ENCODE assay signal across 10 cellular contexts in the genomic region with DNA sequence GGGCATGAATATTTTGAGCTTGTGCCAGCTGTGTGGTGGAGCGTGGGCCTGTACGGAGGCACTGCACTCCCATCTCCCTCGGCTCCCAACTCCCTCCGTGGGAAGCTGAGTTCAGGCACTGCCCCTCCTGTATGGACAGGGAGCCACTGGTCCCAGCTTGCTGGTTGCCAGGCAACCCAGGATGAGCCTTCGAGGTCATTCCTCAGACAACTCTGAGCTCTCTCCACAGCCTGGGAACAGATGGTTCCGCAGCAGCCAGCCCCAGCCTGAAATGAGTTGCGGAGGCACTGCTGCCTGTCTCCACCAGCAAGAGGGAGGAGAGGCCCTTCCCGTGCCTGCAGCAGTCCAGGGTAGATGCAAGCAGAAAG. TPM values are rescaled to one million over a fixed set of nuclear protein-coding genes. Genes with fewer than 3 reads are reported as not detected.
DNase-seq lines count a peak whose midpoint lies in the region; ATAC-seq, FAIRE-seq and TF ChIP-seq lines count a peak whose summit lies in the region.
"Had no signal": no experiment of that assay in that cellular context is flagged by ENCODE, and none has a peak within 500 bp of the region (broad histone marks: within the 10 kb centered on the region; RNA-seq: fewer than 3 reads in every experiment).

No MANE protein-coding gene starts in this region.

- H3K27ac ChIP-seq in cardiac muscle cell (no peak overlapping the region), body of pancreas (no peak overlapping the region), keratinocyte (ENCODE audit: control insufficient read depth, insufficient read depth, low read length) (no peak overlapping the region), aorta (ENCODE audit: low read depth in 1 of 2, low read length in 2 of 2) (no peak overlapping the region)

- TF ChIP-seq CTCF in cardiac muscle cell (IDR thresholded peaks at IDR 0.05; ENCODE audit: low read depth, low read length) = no peak
- no peak for TF ChIP-seq CTCF in body of pancreas (IDR thresholded peaks at IDR 0.05)
- TF ChIP-seq CTCF in keratinocyte (optimal IDR thresholded peaks at IDR 0.05 in 1 of 3, IDR thresholded peaks at IDR 0.05 in 1 of 3, conservative IDR thresholded peaks at IDR 0.05 in 1 of 3; ENCODE audit: extremely low read depth in 1 of 3, insufficient read depth in 2 of 3, low read length in 3 of 3) = no peak

- H3K4me1 Mint-ChIP-seq in stimulated activated memory B cell treated with anti-CD40 and anti-IgM and Interleukin-4, amounts not matched to agents 10 μg/mL and 1 μg/mL and 100 μg/mL, for 72 hours = no peaks in the 10 kb centered on the region

- H3K4me1 ChIP-seq in cardiac muscle cell (ENCODE audit: low read depth) (no peaks in the 10 kb centered on the region), body of pancreas (peaks cover 10% of the 10 kb centered on the region), keratinocyte (ENCODE audit: control insufficient read depth, extremely low read depth, insufficient read depth, low read length) (peaks cover 10% of the 10 kb centered on the region), aorta (ENCODE audit: control insufficient read depth in 1 of 2, insufficient read depth in 2 of 2, low read length in 2 of 2) (no peaks in the 10 kb centered on the region)

- WGBS in body of pancreas, 2 donors = 51 to 79% methylated on average over 4 to 8 of the region's 8 CpGs
- 43 to 48% methylated on average over 8 of the region's 8 CpGs for WGBS in aorta, 2 donors

- peaks cover 37% of the 10 kb centered on the region for H3K27me3 Mint-ChIP-seq in stimulated activated memory B cell treated with anti-CD40 and anti-IgM and Interleukin-4, amounts not matched to agents 10 μg/mL and 1 μg/mL and 100 μg/mL, for 72 hours

- ATAC-seq in body of pancreas = peak; percentile 3
- peak; percentile 11 for ATAC-seq in aorta (ENCODE audit: low FRiP score)
- ATAC-seq in GM19328 (IDR thresholded peaks at IDR 0.05; ENCODE audit: unreplicated experiment) = no peak
- ATAC-seq in stimulated activated memory B cell treated with anti-CD40 and anti-IgM and Interleukin-4, amounts not matched to agents 10 μg/mL and 1 μg/mL and 100 μg/mL, for 72 hours = no peak

- no peak overlapping the region for H3K9ac ChIP-seq in keratinocyte (ENCODE audit: control insufficient read depth, extremely low read depth, insufficient read depth, low read length)

- H3K4me2 ChIP-seq in keratinocyte (ENCODE audit: control insufficient read depth, extremely low read depth, insufficient read depth, low read depth, low read length) = peak overlapping the region; percentile 34

- no peaks in the 10 kb centered on the region for H3K79me2 ChIP-seq in keratinocyte (ENCODE audit: control insufficient read depth, insufficient read depth, low read length)

- no peaks in the 10 kb centered on the region for H3K36me3 Mint-ChIP-seq in stimulated activated memory B cell treated with anti-CD40 and anti-IgM and Interleukin-4, amounts not matched to agents 10 μg/mL and 1 μg/mL and 100 μg/mL, for 72 hours

- no peaks in the 10 kb centered on the region for H4K20me1 ChIP-seq in keratinocyte (ENCODE audit: control insufficient read depth, extremely low read depth, insufficient read depth, low read length)

- no peak overlapping the region for H3K27ac Mint-ChIP-seq in stimulated activated memory B cell treated with anti-CD40 and anti-IgM and Interleukin-4, amounts not matched to agents 10 μg/mL and 1 μg/mL and 100 μg/mL, for 72 hours

- no peak overlapping the region for H3K4me3 ChIP-seq in cardiac muscle cell
- no peak overlapping the region for H3K4me3 ChIP-seq in body of pancreas
- H3K4me3 ChIP-seq in keratinocyte (ENCODE audit: control insufficient read depth in 2 of 3, extremely low read depth in 1 of 3, insufficient read depth in 2 of 3, low read depth in 1 of 3, low read length in 3 of 3) = no peak overlapping the region
- no peak overlapping the region for H3K4me3 ChIP-seq in aorta (ENCODE audit: low read length in 2 of 2)

- H3K27me3 ChIP-seq in cardiac muscle cell (no peaks in the 10 kb centered on the region), body of pancreas (no peaks in the 10 kb centered on the region), keratinocyte (ENCODE audit: control insufficient read depth, extremely low read depth, insufficient read depth, low read length) (peaks cover 5% of the 10 kb centered on the region), aorta (ENCODE audit: control insufficient read depth in 1 of 2, insufficient read depth in 2 of 2, low read length in 1 of 2) (no peaks in the 10 kb centered on the region)

- peak; percentile 32 to 36 for DNase-seq in cardiac muscle cell (ENCODE audit: low read depth in 1 of 2, low spot score in 1 of 2)
- no peak for DNase-seq in cardiac septum (ENCODE audit: low spot score)
- DNase-seq in body of pancreas = peak in 3 of 4 donors; percentile 33 to 51 (median 50)
- peak; percentile 32 for DNase-seq in keratinocyte (ENCODE audit: low read depth, low spot score)
- DNase-seq in aorta = no peak
- no peak for DNase-seq in GDM1 (lab: John Stamatoyannopoulos, UW)
- DNase-seq: SHP77 treated with DMSO at 0.1 percent for 48 hours had no signal

- no peaks in the 10 kb centered on the region for H3K9me1 ChIP-seq in keratinocyte (ENCODE audit: control insufficient read depth, extremely low read depth, insufficient read depth, low read length)

- H3K9me3 ChIP-seq in cardiac muscle cell (ENCODE audit: low read depth) (no peaks in the 10 kb centered on the region), body of pancreas (no peaks in the 10 kb centered on the region), keratinocyte (ENCODE audit: control insufficient read depth, low read depth, low read length) (no peaks in the 10 kb centered on the region), aorta (ENCODE audit: control insufficient read depth, low read length) (no peaks in the 10 kb centered on the region)

- intact Hi-C loops in cardiac septum (cut with DNase I) = no loop called here
- intact Hi-C loops in body of pancreas (cut with DNase I) = no loop called here
- intact Hi-C loops in aorta (cut with DNase I) = no loop called here

- H3K4me3 Mint-ChIP-seq in stimulated activated memory B cell treated with anti-CD40 and anti-IgM and Interleukin-4, amounts not matched to agents 10 μg/mL and 1 μg/mL and 100 μg/mL, for 72 hours = no peak overlapping the region

- peak; percentile 57 for FAIRE-seq in keratinocyte (lab: Jason Lieb, UNC)
- FAIRE-seq: GM18507 had no signal

- peak overlapping the region; percentile 18 for H2AFZ ChIP-seq in keratinocyte (ENCODE audit: control insufficient read depth, low read length)

- H3K36me3 ChIP-seq in cardiac muscle cell (no peaks in the 10 kb centered on the region), body of pancreas (replicated peaks in 1 of 2; ENCODE audit: insufficient read depth in 1 of 2, low read depth in 2 of 2) (no peaks in the 10 kb centered on the region), keratinocyte (ENCODE audit: control insufficient read depth in 2 of 2, extremely low read depth in 1 of 2, insufficient read depth in 2 of 2, low read length in 2 of 2) (no peaks in the 10 kb centered on the region), aorta (ENCODE audit: control insufficient read depth in 1 of 2, insufficient read depth in 2 of 2, low read length in 1 of 2) (no peaks in the 10 kb centered on the region)

- dilution Hi-C loops in keratinocyte (cut with MboI; ENCODE audit: extremely low pct_ligation_motif_present, low sequenced_read_pairs) = no loop called here

- no peaks in the 10 kb centered on the region for H3K9me3 Mint-ChIP-seq in stimulated activated memory B cell treated with anti-CD40 and anti-IgM and Interleukin-4, amounts not matched to agents 10 μg/mL and 1 μg/mL and 100 μg/mL, for 72 hours

- TF ChIP-seq POLR2A in body of pancreas (IDR thresholded peaks at IDR 0.05) = no peak

RNA-seq across cellular contexts. Expression of a gene that starts 58.4 kb away (rescaled TPM):
- total RNA-seq in cardiac muscle cell (8.8 and 9.4 TPM in 2 replicates), cardiac septum (7.6 TPM), body of pancreas (1 to 10 TPM; 2.6 to 3.9 TPM), aorta (10 to 100 TPM; 20.6 to 73.9 TPM)
- polyA plus RNA-seq in cardiac muscle cell (6.8 and 8.5 TPM in 2 replicates), keratinocyte (26.5 to 50.8 TPM (median 36.6 TPM) in 3 replicates), aorta (10 to 100 TPM; 10.4 to 23.7 TPM)
- polyA plus RNA-seq in keratinocyte (2011; ENCODE audit: low read depth) = 130 TPM
- polyA plus RNA-seq in keratinocyte (2011; cell fraction: cytosol; rRNA removed) = 21.2 and 35.6 TPM in 2 replicates
- polyA plus RNA-seq in keratinocyte (2011; cell fraction: nucleus; rRNA removed) = 37.2 and 51.5 TPM in 2 replicates
- polyA plus RNA-seq in keratinocyte (2012; ENCODE audit: low replicate concordance) = 37.8 and 126 TPM in 2 replicates
- polyA minus RNA-seq in keratinocyte = 43.5 to 79.5 TPM (median 49.6 TPM) in 3 replicates
- 95.7 TPM for polyA minus RNA-seq in keratinocyte (2011; cell fraction: cytosol; rRNA and poly(A)+ RNA removed)
- polyA minus RNA-seq in keratinocyte (2011; cell fraction: nucleus; rRNA and poly(A)+ RNA removed) = 69.9 and 70.8 TPM in 2 replicates

Comparison
In these comparisons a context has a peak if more than half of its experiments do, and no peak if none do; other contexts are left out.
1. DNase-seq: peak in cardiac muscle cell (2 of 2), body of pancreas (3 of 4) and keratinocyte (single experiment); none in cardiac septum (single experiment), aorta (0 of 2) and GDM1 (single experiment).
2. ATAC-seq: peak in body of pancreas (single experiment) and aorta (single experiment); none in GM19328 (single experiment) and stimulated activated memory B cell treated with anti-CD40 and anti-IgM and Interleukin-4, amounts not matched to agents 10 μg/mL and 1 μg/mL and 100 μg/mL, for 72 hours (single experiment).